In the genomic region with DNA sequence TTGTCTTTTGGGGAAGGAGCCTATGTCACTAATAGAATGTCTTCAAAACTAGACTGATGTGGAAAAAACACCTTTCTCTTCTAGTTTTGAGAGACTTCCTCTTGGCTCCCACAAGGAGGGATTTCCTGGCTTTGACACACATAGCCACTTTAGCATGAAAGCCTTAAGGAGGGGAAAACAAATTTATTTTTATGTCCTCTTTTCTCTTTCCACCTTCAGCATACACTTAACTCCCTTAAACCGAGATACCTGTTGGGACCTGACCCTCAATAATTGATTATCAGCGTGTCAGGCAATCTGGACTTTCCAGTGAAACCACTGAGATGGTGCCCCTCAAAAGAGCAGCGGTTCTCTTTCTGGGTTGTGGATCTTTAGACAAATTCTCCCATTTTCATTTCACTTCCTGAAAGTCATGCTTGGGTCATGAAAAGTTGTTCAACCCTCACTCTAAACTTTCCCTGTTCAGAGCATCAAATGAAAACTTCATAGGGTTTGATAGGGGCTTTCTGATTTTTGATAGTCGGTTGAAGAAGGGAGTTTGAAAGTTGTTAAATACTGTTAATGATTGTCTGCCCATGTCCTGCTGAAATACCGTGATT, we compare ENCODE assay signal across 36 cellular contexts. TPM values are rescaled to one million over a fixed set of nuclear protein-coding genes. Genes with fewer than 3 reads are reported as not detected.
"Had no signal": no experiment of that assay in that cellular context is flagged by ENCODE, and none has a peak within 500 bp of the region (broad histone marks: within the 10 kb centered on the region; RNA-seq: fewer than 3 reads in every experiment).

No MANE protein-coding gene starts in this region.

- H3K36me3 Mint-ChIP-seq: activated naive CD4-positive, alpha-beta T cell treated with anti-CD3 and anti-CD28 coated beads, Interleukin-2, amount 10 ng/mL, durations not matched to agents 7 days and 5 days; activated naive CD8-positive, alpha-beta T cell treated with anti-CD3 and anti-CD28 coated beads, Interleukin-2, amount 10 ng/mL, durations not matched to agents 7 days and 5 days; brain had no signal

- H3K9me3 Mint-ChIP-seq: endodermal cell had no signal

- DNase-seq: activated CD4-positive, alpha-beta memory T cell treated with anti-CD3 and anti-CD28 coated beads for 36 hours; activated CD4-positive, alpha-beta T cell treated with anti-CD3 and anti-CD28 coated beads for 36 hours; activated CD4-positive, alpha-beta T cell treated with anti-CD3 and anti-CD28 coated beads, Interleukin-2, amount 10 ng/mL, durations not matched to agents 24 days and 14 days; activated CD4-positive, CD25-positive, alpha-beta regulatory T cell; activated CD4-positive, CD25-positive, alpha-beta regulatory T cell treated with anti-CD3 and anti-CD28 coated beads, Interleukin-2, amount 50 U/mL, for 72 hours; activated CD8-positive, alpha-beta memory T cell treated with anti-CD3 and anti-CD28 coated beads, Interleukin-2, amount 10 ng/mL, durations not matched to agents 7 days and 5 days; activated CD8-positive, alpha-beta memory T cell treated with anti-CD3 and anti-CD28 coated beads, Interleukin-2, amount 50 U/mL, for 4 hours; activated CD8-positive, alpha-beta T cell treated with anti-CD3 and anti-CD28 coated beads, Interleukin-2, amount 10 ng/mL, durations not matched to agents 7 days and 5 days; activated gamma-delta T cell; activated naive CD4-positive, alpha-beta T cell; activated naive CD4-positive, alpha-beta T cell treated with anti-CD3 and anti-CD28 coated beads, Interleukin-2, amount 10 ng/mL, durations not matched to agents 7 days and 5 days; activated naive CD8-positive, alpha-beta T cell treated with anti-CD3 and anti-CD28 coated beads, Interleukin-2, amount 10 ng/mL, durations not matched to agents 7 days and 5 days; activated T-cell treated with anti-CD3 and anti-CD28 coated beads, Interleukin-2, amount 50 U/mL, for 1 hour; activated T-cell treated with anti-CD3 and anti-CD28 coated beads, Interleukin-2, amount 50 U/mL, for 48 hours; central memory CD4-positive, alpha-beta T cell; cerebellar nuclear complex; dorsolateral prefrontal cortex; effector memory CD4-positive, alpha-beta T cell; endodermal cell; foreskin keratinocyte; gastrocnemius medialis; glutamatergic neuron; heart left ventricle; T-helper 2 cell had no signal

- ATAC-seq: activated CD4-positive, alpha-beta T cell treated with anti-CD3 and anti-CD28 coated beads for 36 hours; activated CD8-positive, alpha-beta memory T cell treated with anti-CD3 and anti-CD28 coated beads, Interleukin-2, amount 10 ng/mL, durations not matched to agents 7 days and 5 days; activated CD8-positive, alpha-beta T cell treated with anti-CD3 and anti-CD28 coated beads, Interleukin-2, amount 10 ng/mL, durations not matched to agents 7 days and 5 days; activated naive CD4-positive, alpha-beta T cell treated with anti-CD3 and anti-CD28 coated beads, Interleukin-2, amount 50 U/mL, for 72 hours; esophagus mucosa; foreskin keratinocyte; gastrocnemius medialis; heart left ventricle had no signal

- H3K27ac ChIP-seq: ascending aorta, breast epithelium, cardiac muscle cell, coronary artery, dorsolateral prefrontal cortex, foreskin keratinocyte, gastrocnemius medialis, heart left ventricle had no signal

- H3K36me3 ChIP-seq: ascending aorta, breast epithelium, cardiac muscle cell, gastrocnemius medialis, heart left ventricle had no signal

- H3K27me3 ChIP-seq: ascending aorta, breast epithelium, dorsolateral prefrontal cortex, gastrocnemius medialis, heart left ventricle had no signal

- H3K4me3 Mint-ChIP-seq: activated CD4-positive, alpha-beta memory T cell treated with anti-CD3 and anti-CD28 coated beads for 36 hours; activated CD4-positive, alpha-beta T cell treated with anti-CD3 and anti-CD28 coated beads for 36 hours; activated CD4-positive, alpha-beta T cell treated with anti-CD3 and anti-CD28 coated beads, Interleukin-2, amount 10 ng/mL, durations not matched to agents 24 days and 14 days; activated CD8-positive, alpha-beta memory T cell treated with anti-CD3 and anti-CD28 coated beads, Interleukin-2, amount 10 ng/mL, durations not matched to agents 7 days and 5 days; activated CD8-positive, alpha-beta T cell treated with anti-CD3 and anti-CD28 coated beads, Interleukin-2, amount 10 ng/mL, durations not matched to agents 7 days and 5 days; activated naive CD4-positive, alpha-beta T cell treated with anti-CD3 and anti-CD28 coated beads, Interleukin-2, amount 10 ng/mL, durations not matched to agents 7 days and 5 days; activated naive CD8-positive, alpha-beta T cell treated with anti-CD3 and anti-CD28 coated beads, Interleukin-2, amount 10 ng/mL, durations not matched to agents 7 days and 5 days; activated T-helper 1 cell treated with anti-CD3 and anti-CD28 coated beads, Interleukin-12 subunit alpha, Interleukin-12 subunit beta, Interleukin-2, Interleukin-4 antibody, amounts not matched to agents 30 ng/mL and 10 ng/mL and 1 ng/mL, durations not matched to agents 14 hours and 24 hours and 36 hours; brain; dendritic cell treated with granulocyte-macrophage colony-stimulating factor and Interleukin-4, amounts not matched to agents 40 ng/mL and 50 ng/mL, for 4 days; endodermal cell had no signal

- H3K4me1 Mint-ChIP-seq: activated CD4-positive, alpha-beta T cell treated with anti-CD3 and anti-CD28 coated beads for 36 hours; activated CD4-positive, alpha-beta T cell treated with anti-CD3 and anti-CD28 coated beads, Interleukin-2, amount 10 ng/mL, durations not matched to agents 24 days and 14 days; activated CD8-positive, alpha-beta memory T cell treated with anti-CD3 and anti-CD28 coated beads, Interleukin-2, amount 10 ng/mL, durations not matched to agents 7 days and 5 days; activated naive CD4-positive, alpha-beta T cell treated with anti-CD3 and anti-CD28 coated beads, Interleukin-2, amount 10 ng/mL, durations not matched to agents 7 days and 5 days; activated naive CD8-positive, alpha-beta T cell treated with anti-CD3 and anti-CD28 coated beads, Interleukin-2, amount 10 ng/mL, durations not matched to agents 7 days and 5 days; brain; endodermal cell had no signal

- H3K4me1 ChIP-seq: ascending aorta, breast epithelium, foreskin keratinocyte, gastrocnemius medialis, heart left ventricle had no signal

- H3K27ac Mint-ChIP-seq: activated CD4-positive, alpha-beta memory T cell treated with anti-CD3 and anti-CD28 coated beads for 36 hours; activated CD4-positive, alpha-beta T cell treated with anti-CD3 and anti-CD28 coated beads for 36 hours; activated CD4-positive, alpha-beta T cell treated with anti-CD3 and anti-CD28 coated beads, Interleukin-2, amount 10 ng/mL, durations not matched to agents 24 days and 14 days; activated CD8-positive, alpha-beta memory T cell treated with anti-CD3 and anti-CD28 coated beads, Interleukin-2, amount 10 ng/mL, durations not matched to agents 7 days and 5 days; activated CD8-positive, alpha-beta T cell treated with anti-CD3 and anti-CD28 coated beads, Interleukin-2, amount 10 ng/mL, durations not matched to agents 7 days and 5 days; activated naive CD4-positive, alpha-beta T cell treated with anti-CD3 and anti-CD28 coated beads, Interleukin-2, amount 10 ng/mL, durations not matched to agents 7 days and 5 days; activated naive CD4-positive, alpha-beta T cell treated with anti-CD3 and anti-CD28 coated beads, Interleukin-2, amount 50 U/mL, for 72 hours; activated naive CD8-positive, alpha-beta T cell treated with anti-CD3 and anti-CD28 coated beads, Interleukin-2, amount 10 ng/mL, durations not matched to agents 7 days and 5 days; activated T-helper 1 cell treated with anti-CD3 and anti-CD28 coated beads, Interleukin-12 subunit alpha, Interleukin-12 subunit beta, Interleukin-2, Interleukin-4 antibody, amounts not matched to agents 30 ng/mL and 10 ng/mL and 1 ng/mL, durations not matched to agents 14 hours and 24 hours and 36 hours; activated T-helper 2 cell treated with anti-CD3 and anti-CD28 coated beads, Interferon-gamma antibody, Interleukin-2, Interleukin-4, amounts not matched to agents 10 μg/mL and 5 μg/mL and 100 μg/mL, durations not matched to agents 14 hours and 24 hours and 36 hours; brain; dendritic cell treated with granulocyte-macrophage colony-stimulating factor and Interleukin-4, amounts not matched to agents 40 ng/mL and 50 ng/mL, for 4 days; endodermal cell had no signal

- H3K4me3 ChIP-seq: ascending aorta, breast epithelium, cardiac muscle cell, coronary artery, dorsolateral prefrontal cortex, gastrocnemius medialis, heart left ventricle had no signal

RNA-seq across cellular contexts. Expression of a gene that starts 9.1 kb away (rescaled TPM):
- total RNA-seq: activated T-helper 1 cell treated with anti-CD3 and anti-CD28 coated beads, Interleukin-12 subunit alpha, Interleukin-12 subunit beta, Interleukin-2, Interleukin-4 antibody, amounts not matched to agents 30 ng/mL and 10 ng/mL and 1 ng/mL, durations not matched to agents 14 hours and 24 hours and 36 hours; T-helper 1 cell treated with Interleukin-12 subunit alpha and Interleukin-12 subunit beta and Interleukin-4 antibody, amounts not matched to agents 30 ng/mL and 1 ng/mL, for 36 hours had no signal

RNA-seq across cellular contexts. Expression of a gene that starts 59.3 kb away (rescaled TPM):
- total RNA-seq: activated CD4-positive, alpha-beta memory T cell treated with anti-CD3 and anti-CD28 coated beads for 36 hours; activated CD4-positive, alpha-beta T cell treated with anti-CD3 and anti-CD28 coated beads, Interleukin-2, amount 10 ng/mL, durations not matched to agents 24 days and 14 days; activated CD8-positive, alpha-beta memory T cell treated with anti-CD3 and anti-CD28 coated beads for 36 hours; activated CD8-positive, alpha-beta memory T cell treated with anti-CD3 and anti-CD28 coated beads, Interleukin-2, amount 10 ng/mL, durations not matched to agents 7 days and 5 days; activated CD8-positive, alpha-beta T cell treated with anti-CD3 and anti-CD28 coated beads, Interleukin-2, amount 10 ng/mL, durations not matched to agents 7 days and 5 days; activated naive CD8-positive, alpha-beta T cell treated with anti-CD3 and anti-CD28 coated beads, Interleukin-2, amount 10 ng/mL, durations not matched to agents 7 days and 5 days; activated T-helper 1 cell treated with anti-CD3 and anti-CD28 coated beads, Interleukin-12 subunit alpha, Interleukin-12 subunit beta, Interleukin-2, Interleukin-4 antibody, amounts not matched to agents 30 ng/mL and 10 ng/mL and 1 ng/mL, durations not matched to agents 14 hours and 24 hours and 36 hours; activated T-helper 2 cell treated with anti-CD3 and anti-CD28 coated beads, Interferon-gamma antibody, Interleukin-2, Interleukin-4, amounts not matched to agents 10 μg/mL and 5 μg/mL and 100 μg/mL, durations not matched to agents 14 hours and 24 hours and 36 hours; ascending aorta; esophagus mucosa; foreskin keratinocyte; gastrocnemius medialis; T-helper 1 cell treated with Interleukin-12 subunit alpha and Interleukin-12 subunit beta and Interleukin-4 antibody, amounts not matched to agents 30 ng/mL and 1 ng/mL, for 36 hours had no signal
